In genomic region chr13:109883181-109884180, GRCh38 we compare ENCODE assay signal across 17 cellular contexts.
DNase-seq lines count a peak whose midpoint lies in the region; ATAC-seq and TF ChIP-seq lines count a peak whose summit lies in the region.
"Had no signal": no experiment of that assay in that cellular context is flagged by ENCODE, and none has a peak within 500 bp of the region (broad histone marks: within the 10 kb centered on the region; RNA-seq: fewer than 3 reads in every experiment).

No MANE protein-coding gene starts in this region.

- no peak overlapping the region; a peak in 1 of 22 replicates for H3K9ac ChIP-seq in BLaER1 treated with 17β-estradiol and CSF1 and Interleukin-3, amounts not matched to agents 10 nM and 100 nM

- no peaks in the 10 kb centered on the region for H3K27me3 Mint-ChIP-seq in type B pancreatic cell
- H3K27me3 Mint-ChIP-seq: B cell had no signal

- intact Hi-C loops in mucosa of descending colon (cut with DNase I, micrococcal nuclease): no loop called here

- WGBS in suprapubic skin: 71% methylated on average over 20 of the region's 20 CpGs

- TF ChIP-seq CTCF in WERI-Rb-1 (IDR thresholded peaks at IDR 0.05; ENCODE audit: low read depth, low read length): no peak
- no peak for TF ChIP-seq CTCF in mucosa of descending colon (IDR thresholded peaks at IDR 0.05)
- TF ChIP-seq CTCF in suprapubic skin (IDR thresholded peaks at IDR 0.05): no peak
- TF ChIP-seq CTCF in type B pancreatic cell (conservative IDR thresholded peaks at IDR 0.05): no peak

- H4K20me1 ChIP-seq in BLaER1 treated with 17β-estradiol and CSF1 and Interleukin-3, amounts not matched to agents 10 nM and 100 nM: no peaks in the 10 kb centered on the region; a peak in 1 of 22 replicates

- TF ChIP-seq POLR2A in suprapubic skin (IDR thresholded peaks at IDR 0.05): no peak

- no peaks in the 10 kb centered on the region for H3K36me3 ChIP-seq in BLaER1 treated with 17β-estradiol and CSF1 and Interleukin-3, amounts not matched to agents 10 nM and 100 nM
- no peaks in the 10 kb centered on the region for H3K36me3 ChIP-seq in WERI-Rb-1
- H3K36me3 ChIP-seq in mucosa of descending colon (ENCODE audit: low read depth): no peaks in the 10 kb centered on the region
- H3K36me3 ChIP-seq in suprapubic skin: no peaks in the 10 kb centered on the region
- H3K36me3 ChIP-seq: HAP-1, SJSA1 had no signal

- no peaks in the 10 kb centered on the region for H3K4me1 Mint-ChIP-seq in type B pancreatic cell (ENCODE audit: unreplicated experiment)
- H3K4me1 Mint-ChIP-seq: B cell; CD4-positive, alpha-beta memory T cell had no signal

- DNase-seq in NCI-H510A (lab: John Stamatoyannopoulos, UW) (peak; percentile 17), WERI-Rb-1 (peak; percentile 93), mucosa of descending colon (peak in 1 of 3 donors; percentile 43), suprapubic skin (ENCODE audit: low spot score in 2 of 2) (no peak), type B pancreatic cell (ENCODE audit: extremely low spot score, unreplicated experiment) (no peak), NCI-H748 treated with DMSO at 0.1 percent for 48 hours (lab: John Stamatoyannopoulos, UW) (no peak)
- DNase-seq: CD4-positive, alpha-beta memory T cell; DMS79; NCI-H2029; NCI-H524; SW 1271 had no signal

- no peak overlapping the region for H3K27ac Mint-ChIP-seq in type B pancreatic cell
- H3K27ac Mint-ChIP-seq: B cell; CD4-positive, alpha-beta memory T cell had no signal

- TF ChIP-seq EP300 in suprapubic skin (IDR thresholded peaks at IDR 0.05): no peak

- peak overlapping the region; percentile 11 to 90 (median 70); a peak in 20 of 22 replicates for H3K4me2 ChIP-seq in BLaER1 treated with 17β-estradiol and CSF1 and Interleukin-3, amounts not matched to agents 10 nM and 100 nM

- peaks cover 0 to 25% (median 10%) of the 10 kb centered on the region in 11 experiments; a peak in 14 of 22 replicates for H3K9me3 ChIP-seq in BLaER1 treated with 17β-estradiol and CSF1 and Interleukin-3, amounts not matched to agents 10 nM and 100 nM (replicated peaks in 1 of 11)
- H3K9me3 ChIP-seq in WERI-Rb-1 (ENCODE audit: severe bottlenecking) (peaks cover 5% of the 10 kb centered on the region), mucosa of descending colon (no peaks in the 10 kb centered on the region), suprapubic skin (no peaks in the 10 kb centered on the region)
- H3K9me3 ChIP-seq: HAP-1 had no signal

- ATAC-seq in mucosa of descending colon (peak; percentile 92), GM21619 (IDR thresholded peaks at IDR 0.05; ENCODE audit: unreplicated experiment) (no peak)

- H3K4me3 ChIP-seq in BLaER1 treated with 17β-estradiol and CSF1 and Interleukin-3, amounts not matched to agents 10 nM and 100 nM: peak overlapping the region in 1 of 10 experiments; percentile 2; a peak in 1 of 20 replicates
- H3K4me3 ChIP-seq in WERI-Rb-1 (ENCODE audit: low read depth, low read length): peak overlapping the region; percentile 37
- no peak overlapping the region for H3K4me3 ChIP-seq in mucosa of descending colon
- no peak overlapping the region for H3K4me3 ChIP-seq in suprapubic skin
- H3K4me3 ChIP-seq: HAP-1, SJSA1 had no signal

- H3K36me3 Mint-ChIP-seq in type B pancreatic cell: no peaks in the 10 kb centered on the region
- H3K36me3 Mint-ChIP-seq: CD4-positive, alpha-beta memory T cell had no signal

- H3K9me3 Mint-ChIP-seq in type B pancreatic cell: no peaks in the 10 kb centered on the region

- peak overlapping the region in 2 of 11 experiments; percentile 26 to 36; a peak in 1 of 22 replicates for H3K27ac ChIP-seq in BLaER1 treated with 17β-estradiol and CSF1 and Interleukin-3, amounts not matched to agents 10 nM and 100 nM
- H3K27ac ChIP-seq in WERI-Rb-1 (peak overlapping the region; percentile 27), suprapubic skin (no peak overlapping the region)
- H3K27ac ChIP-seq: HL-60, SJSA1 had no signal

- peaks cover 0 to 5% (median 0%) of the 10 kb centered on the region in 11 experiments; a peak in 1 of 22 replicates for H3K27me3 ChIP-seq in BLaER1 treated with 17β-estradiol and CSF1 and Interleukin-3, amounts not matched to agents 10 nM and 100 nM
- no peaks in the 10 kb centered on the region for H3K27me3 ChIP-seq in WERI-Rb-1 (ENCODE audit: insufficient read depth, low read depth, severe bottlenecking)
- H3K27me3 ChIP-seq in suprapubic skin: peaks cover 9% of the 10 kb centered on the region

- H3K4me1 ChIP-seq in BLaER1 treated with 17β-estradiol and CSF1 and Interleukin-3, amounts not matched to agents 10 nM and 100 nM: peaks cover 0 to 51% (median 28%) of the 10 kb centered on the region in 10 experiments; a peak in 18 of 20 replicates
- H3K4me1 ChIP-seq in mucosa of descending colon (ENCODE audit: low read depth) (no peaks in the 10 kb centered on the region), suprapubic skin (no peaks in the 10 kb centered on the region)
- H3K4me1 ChIP-seq: HAP-1, SJSA1 had no signal

- no peak overlapping the region for H3K4me3 Mint-ChIP-seq in type B pancreatic cell
- H3K4me3 Mint-ChIP-seq: B cell; CD4-positive, alpha-beta memory T cell had no signal

Comparison
In these comparisons a context has a peak if more than half of its experiments do, and no peak if none do; other contexts are left out.
1. DNase-seq: peak in NCI-H510A (single experiment) and WERI-Rb-1 (single experiment); none in suprapubic skin (0 of 2), type B pancreatic cell (single experiment) and NCI-H748 treated with DMSO at 0.1 percent for 48 hours (single experiment).